24 cellular contexts compared by ENCODE assay signal in genomic region chr17:71496552-71496951, GRCh38.
DNase-seq lines count a peak whose midpoint lies in the region; ATAC-seq, FAIRE-seq and TF ChIP-seq lines count a peak whose summit lies in the region.
"Had no signal": no experiment of that assay in that cellular context is flagged by ENCODE, and none has a peak within 500 bp of the region (broad histone marks: within the 10 kb centered on the region; RNA-seq: fewer than 3 reads in every experiment).

No MANE protein-coding gene starts in this region.

- H3K9ac ChIP-seq in astrocyte (ENCODE audit: low read length) (no peak overlapping the region), mesenchymal stem cell (ENCODE audit: low read length) (no peak overlapping the region)

- FAIRE-seq in astrocyte (lab: Jason Lieb, UNC), result peak; percentile 84
- FAIRE-seq: A204.1, endometrium, RCC 7860 had no signal

- no peaks in the 10 kb centered on the region for H3K9me3 Mint-ChIP-seq in astrocyte (ENCODE audit: unreplicated experiment)

- H2BK120ac ChIP-seq in mesenchymal stem cell (ENCODE audit: low read depth, low read length), result no peak overlapping the region

- ATAC-seq in HG03175 (IDR thresholded peaks at IDR 0.05; ENCODE audit: unreplicated experiment), result no peak
- ATAC-seq: activated CD8-positive, alpha-beta T cell treated with anti-CD3 and anti-CD28 coated beads for 36 hours; heart left ventricle; psoas muscle had no signal

- no peak overlapping the region for H2AK5ac ChIP-seq in mesenchymal stem cell (ENCODE audit: low read length, severe bottlenecking)

- intact Hi-C loops in tibial artery (cut with DNase I; ENCODE audit: low total_unique reads), result no loop called here

- no peaks in the 10 kb centered on the region for H3K36me3 ChIP-seq in astrocyte (ENCODE audit: insufficient read depth, low read length)
- H3K36me3 ChIP-seq in mesenchymal stem cell (ENCODE audit: control insufficient read depth in 1 of 2, insufficient read depth in 2 of 2, low read depth in 1 of 2, low read length in 2 of 2), result no peaks in the 10 kb centered on the region
- no peaks in the 10 kb centered on the region for H3K36me3 ChIP-seq in BE2C
- H3K36me3 ChIP-seq in tibial artery, result no peaks in the 10 kb centered on the region
- H3K36me3 ChIP-seq: heart left ventricle had no signal

- H2BK15ac ChIP-seq in mesenchymal stem cell (ENCODE audit: low read depth, poor library complexity, severe bottlenecking), result no peak overlapping the region

- H3K4me1 ChIP-seq in astrocyte (ENCODE audit: insufficient read depth, low read length), result peaks cover 13% of the 10 kb centered on the region
- H3K4me1 ChIP-seq in mesenchymal stem cell (ENCODE audit: control insufficient read depth, insufficient read depth, low read depth, low read length), result no peaks in the 10 kb centered on the region
- H3K4me1 ChIP-seq in BE2C, result peaks cover 2% of the 10 kb centered on the region
- H3K4me1 ChIP-seq in tibial artery, result peaks cover 0 to 14% (median 4%) of the 10 kb centered on the region in 4 donors
- H3K4me1 ChIP-seq: heart left ventricle, psoas muscle had no signal

- H4K20me1 ChIP-seq in astrocyte (ENCODE audit: insufficient read depth, low read length), result no peaks in the 10 kb centered on the region

- no peak overlapping the region for H2BK12ac ChIP-seq in mesenchymal stem cell (ENCODE audit: low read length in 2 of 2)

- TF ChIP-seq CTCF in AG04449 (IDR thresholded peaks at IDR 0.05; ENCODE audit: insufficient read depth, low read length, missing control alignments), result no peak
- no peak for TF ChIP-seq CTCF in astrocyte (IDR thresholded peaks at IDR 0.05; ENCODE audit: insufficient read depth, low read depth, low read length)
- TF ChIP-seq CTCF in BE2C (IDR thresholded peaks at IDR 0.05; ENCODE audit: low read depth, low read length), result no peak
- no peak for TF ChIP-seq CTCF in tibial artery (IDR thresholded peaks at IDR 0.05)

- H4K91ac ChIP-seq in mesenchymal stem cell (ENCODE audit: low read length), result no peak overlapping the region

- H3K36me3 Mint-ChIP-seq in astrocyte (ENCODE audit: low read depth, unreplicated experiment), result no peaks in the 10 kb centered on the region

- H3K4me3 Mint-ChIP-seq in astrocyte (ENCODE audit: unreplicated experiment), result no peak overlapping the region
- H3K4me3 Mint-ChIP-seq: activated CD8-positive, alpha-beta T cell treated with anti-CD3 and anti-CD28 coated beads for 36 hours had no signal

- H3K79me2 ChIP-seq in astrocyte (ENCODE audit: insufficient read depth, low read length), result no peaks in the 10 kb centered on the region

- no peak overlapping the region for H4K8ac ChIP-seq in mesenchymal stem cell (ENCODE audit: low read length)

- peaks cover 24% of the 10 kb centered on the region for H3K4me1 Mint-ChIP-seq in astrocyte (ENCODE audit: low read depth, unreplicated experiment)

- WGBS in mesenchymal stem cell, result 75% methylated on average over 1 of the region's 2 CpGs

- H2BK5ac ChIP-seq in mesenchymal stem cell (ENCODE audit: low read depth, low read length, poor library complexity, severe bottlenecking), result no peak overlapping the region

- H3K14ac ChIP-seq in mesenchymal stem cell (ENCODE audit: low read length in 2 of 2), result no peak overlapping the region

- DNase-seq in AG04449 (ENCODE audit: low read depth, low spot score) (peak; percentile 77), HCEC 1CT (peak; percentile 77), astrocyte (ENCODE audit: low read depth) (peak; percentile 45), mesenchymal stem cell (peak; percentile 79), BE2C (no peak), tibial artery (no peak)
- no peak for DNase-seq in activated CD4-positive, alpha-beta T cell treated with anti-CD3 and anti-CD28 coated beads, Interleukin-2, amount 50 U/mL, for 1 hour
- DNase-seq: activated CD4-positive, CD25-positive, alpha-beta regulatory T cell treated with anti-CD3 and anti-CD28 coated beads, Interleukin-2, amount 50 U/mL, for 72 hours; activated CD8-positive, alpha-beta T cell treated with anti-CD3 and anti-CD28 coated beads for 36 hours; activated effector memory CD4-positive, alpha-beta T cell treated with anti-CD3 and anti-CD28 coated beads, Interleukin-2, amount 50 U/mL, for 16 hours; caudate nucleus; dermis blood vessel endothelial cell; heart left ventricle; mammary epithelial cell; NCI-H1417 treated with DMSO at 0.1 percent for 48 hours; NCI-H510A treated with DMSO at 0.1 percent for 48 hours; psoas muscle; stimulated activated CD4-positive, alpha-beta T cell treated with anti-CD3 and anti-CD28 coated beads, Interleukin-1b, Interleukin-23, amount 100 ng/mL, for 48 hours had no signal

- CTCF ChIA-PET in AG04449 (lab: Yijun Ruan, JAX), result interaction anchor here (1.1 kb wide), 1 partner anchor 23 kb away, joined by 3 read pairs; no protein-coding TSS in a partner anchor

- no peaks in the 10 kb centered on the region for H3K79me1 ChIP-seq in mesenchymal stem cell (replicated peaks; ENCODE audit: low read length, poor library complexity, severe bottlenecking)

- H3K4me2 ChIP-seq in astrocyte (ENCODE audit: low read length) (no peak overlapping the region), mesenchymal stem cell (ENCODE audit: low read length, poor library complexity, severe bottlenecking) (no peak overlapping the region)

- H3K4ac ChIP-seq in mesenchymal stem cell (ENCODE audit: low read depth in 1 of 2, low read length in 2 of 2), result no peak overlapping the region

- POLR2A ChIA-PET in AG04449 (lab: Yijun Ruan, JAX), result interaction anchor here (0.6 to 1.0 kb wide), 2 partner anchors 58 to 624 kb away, joined by 3 to 4 read pairs; partner anchors contain the start of gene SOX9

- no peaks in the 10 kb centered on the region for H3K27me3 Mint-ChIP-seq in astrocyte (ENCODE audit: low read depth, unreplicated experiment)
- H3K27me3 Mint-ChIP-seq: activated CD8-positive, alpha-beta T cell treated with anti-CD3 and anti-CD28 coated beads for 36 hours had no signal

- no peak overlapping the region for H3K23ac ChIP-seq in mesenchymal stem cell (ENCODE audit: low read length in 2 of 2)

- H3K9me3 ChIP-seq in astrocyte (ENCODE audit: insufficient read depth, low read depth, low read length) (no peaks in the 10 kb centered on the region), mesenchymal stem cell (ENCODE audit: control insufficient read depth, low read length) (no peaks in the 10 kb centered on the region), BE2C (no peaks in the 10 kb centered on the region), tibial artery (no peaks in the 10 kb centered on the region)
- H3K9me3 ChIP-seq: psoas muscle had no signal

- H3K18ac ChIP-seq in mesenchymal stem cell (ENCODE audit: low read depth in 1 of 2, low read length in 2 of 2), result no peak overlapping the region

- H3K27ac Mint-ChIP-seq in astrocyte (ENCODE audit: unreplicated experiment), result no peak overlapping the region
- H3K27ac Mint-ChIP-seq: activated CD8-positive, alpha-beta T cell treated with anti-CD3 and anti-CD28 coated beads for 36 hours had no signal

- H3K27me3 ChIP-seq in astrocyte (ENCODE audit: insufficient read depth, low read length) (no peaks in the 10 kb centered on the region), mesenchymal stem cell (ENCODE audit: control insufficient read depth in 1 of 2, insufficient read depth in 1 of 2, low read length in 2 of 2) (no peaks in the 10 kb centered on the region), BE2C (no peaks in the 10 kb centered on the region), tibial artery (no peaks in the 10 kb centered on the region)
- H3K27me3 ChIP-seq: heart left ventricle had no signal

- H2AFZ ChIP-seq in astrocyte (ENCODE audit: low read depth, low read length) (no peak overlapping the region), mesenchymal stem cell (ENCODE audit: low read depth, low read length) (no peak overlapping the region)

- H3K27ac ChIP-seq in astrocyte (ENCODE audit: low read depth, low read length), result no peak overlapping the region
- no peak overlapping the region for H3K27ac ChIP-seq in mesenchymal stem cell (ENCODE audit: low read length, poor library complexity, severe bottlenecking)
- H3K27ac ChIP-seq in tibial artery, result no peak overlapping the region
- H3K27ac ChIP-seq: C4-2B, heart left ventricle, psoas muscle, skin epidermis had no signal

- H3K4me3 ChIP-seq in AG04449 (ENCODE audit: low read depth, low read length) (no peak overlapping the region), astrocyte (ENCODE audit: insufficient read depth, low read depth, low read length) (no peak overlapping the region), mesenchymal stem cell (ENCODE audit: insufficient read depth in 1 of 2, low read depth in 1 of 2, low read length in 2 of 2) (no peak overlapping the region), BE2C (ENCODE audit: low read depth, low read length) (no peak overlapping the region), tibial artery (no peak overlapping the region)
- H3K4me3 ChIP-seq: heart left ventricle, psoas muscle, skin epidermis had no signal

Comparison
In these comparisons a context has a peak if more than half of its experiments do, and no peak if none do; other contexts are left out.
1. DNase-seq: peak in AG04449 (single experiment), HCEC 1CT (single experiment), astrocyte (single experiment) and mesenchymal stem cell (single experiment); none in BE2C (single experiment), activated CD4-positive, alpha-beta T cell treated with anti-CD3 and anti-CD28 coated beads, Interleukin-2, amount 50 U/mL, for 1 hour (single experiment) and tibial artery (0 of 2).